In the genomic region with DNA sequence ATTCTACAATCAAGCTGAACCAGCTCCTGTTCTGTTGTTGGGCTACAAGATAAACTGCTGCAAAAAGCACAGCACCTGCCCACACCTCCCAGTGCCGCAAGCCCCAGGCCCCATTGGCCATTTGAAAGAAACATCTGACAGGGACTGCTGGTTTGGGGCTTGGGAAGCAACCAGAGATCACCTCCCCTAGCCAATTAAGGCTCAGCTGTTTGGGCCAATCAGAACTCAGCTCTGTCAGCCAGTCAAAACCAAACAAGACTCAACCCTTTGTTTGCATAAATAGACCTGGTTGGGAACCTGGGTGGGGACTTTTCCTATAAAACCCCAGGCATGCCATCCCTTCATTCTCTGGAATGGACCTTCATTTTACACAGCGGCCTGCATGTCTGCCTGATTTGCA, we compare ENCODE assay signal across 24 cellular contexts. TPM values are rescaled to one million over a fixed set of nuclear protein-coding genes. Genes with fewer than 3 reads are reported as not detected.
DNase-seq lines count a peak whose midpoint lies in the region; ATAC-seq, FAIRE-seq and TF ChIP-seq lines count a peak whose summit lies in the region.
"Had no signal": no experiment of that assay in that cellular context is flagged by ENCODE, and none has a peak within 500 bp of the region (broad histone marks: within the 10 kb centered on the region; RNA-seq: fewer than 3 reads in every experiment).

No MANE protein-coding gene starts in this region.

- DNase-seq in NCI-H2171 treated with DMSO at 0.1 percent for 48 hours (lab: John Stamatoyannopoulos, UW) (peak; percentile 12), NCI-H2171 (lab: John Stamatoyannopoulos, UW) (no peak), WTC11 (ENCODE audit: low spot score) (no peak), islet precursor cell (peak; percentile 68), neural progenitor cell (ENCODE audit: low spot score) (peak; percentile 5), GM12891 (ENCODE audit: insufficient read length, low spot score) (no peak)
- no peak for DNase-seq in stimulated activated naive CD4-positive, alpha-beta T cell (lab: John Stamatoyannopoulos, UW)
- no peak for DNase-seq in activated CD8-positive, alpha-beta memory T cell treated with anti-CD3 and anti-CD28 coated beads, Interleukin-2, amount 50 U/mL, for 4 hours
- DNase-seq: Calu3; CD4-positive, alpha-beta memory T cell; DMS79 treated with DMSO at 0.1 percent for 48 hours; GM23248; HCEC 1CT; IMR-90 had no signal

- POLR2A ChIA-PET in WTC11 (lab: Charles Lee) = no interaction called here

- CTCF ChIA-PET in WTC11 (lab: Charles Lee) = interaction anchor here (0.9 kb wide), 1 partner anchor 597 kb away, joined by 6 read pairs; no protein-coding TSS in a partner anchor

- H3K9me3 ChIP-seq in neural progenitor cell (ENCODE audit: low read depth) = no peaks in the 10 kb centered on the region
- H3K9me3 ChIP-seq: BLaER1 had no signal

- no peak overlapping the region for H3K4me2 ChIP-seq in neural progenitor cell
- H3K4me2 ChIP-seq: BLaER1 had no signal

- no peaks in the 10 kb centered on the region for H3K79me2 ChIP-seq in neural progenitor cell (ENCODE audit: low read depth)

- H3K27ac Mint-ChIP-seq in WTC11 = no peak overlapping the region
- no peak overlapping the region for H3K27ac Mint-ChIP-seq in neural progenitor cell
- H3K27ac Mint-ChIP-seq: CD14-positive monocyte; CD4-positive, alpha-beta memory T cell had no signal

- ATAC-seq in WTC11 = peak; percentile 75
- ATAC-seq: GM12878 had no signal

- no peak overlapping the region for H3K27ac ChIP-seq in neural progenitor cell
- H3K27ac ChIP-seq: 22Rv1, BLaER1, GM23248 had no signal

- H3K4me1 ChIP-seq in neural progenitor cell = no peaks in the 10 kb centered on the region

- H4K20me1 ChIP-seq in neural progenitor cell (ENCODE audit: low read depth) = no peaks in the 10 kb centered on the region
- H4K20me1 ChIP-seq: BLaER1 had no signal

- H3K4me1 Mint-ChIP-seq in WTC11 (peaks cover 4% of the 10 kb centered on the region; the same call in 1 of the 2 replicates), neural progenitor cell (no peaks in the 10 kb centered on the region)

- H3K4me3 ChIP-seq in neural progenitor cell = no peak overlapping the region
- H3K4me3 ChIP-seq: BLaER1, GM12878, GM23248 had no signal

- no peak for TF ChIP-seq CTCF in WTC11 (IDR thresholded peaks at IDR 0.05)
- no peak for TF ChIP-seq CTCF in neural progenitor cell (IDR thresholded peaks at IDR 0.05)

- FAIRE-seq in GM12891 (lab: Jason Lieb, UNC) = no peak
- FAIRE-seq: GM12878, GM18507, H54, HTR-8/SVneo had no signal

- H3K27me3 Mint-ChIP-seq in WTC11 (ENCODE audit: low read depth) (no peaks in the 10 kb centered on the region), neural progenitor cell (ENCODE audit: insufficient read depth, low read depth) (peaks cover 2% of the 10 kb centered on the region)

- H3K9ac ChIP-seq in neural progenitor cell = no peak overlapping the region
- H3K9ac ChIP-seq: BLaER1, GM23248 had no signal

- no peak overlapping the region for H3K4me3 Mint-ChIP-seq in WTC11
- no peak overlapping the region for H3K4me3 Mint-ChIP-seq in neural progenitor cell
- H3K4me3 Mint-ChIP-seq: CD14-positive monocyte; CD4-positive, alpha-beta memory T cell had no signal

- TF ChIP-seq POLR2A in GM12891 (IDR thresholded peaks at IDR 0.05; ENCODE audit: low read depth, low read length) = no peak

- H3K27me3 ChIP-seq in neural progenitor cell = no peaks in the 10 kb centered on the region
- H3K27me3 ChIP-seq: BLaER1 had no signal

- H3K36me3 Mint-ChIP-seq in WTC11 = no peaks in the 10 kb centered on the region
- no peaks in the 10 kb centered on the region for H3K36me3 Mint-ChIP-seq in neural progenitor cell
- H3K36me3 Mint-ChIP-seq: CD4-positive, alpha-beta memory T cell had no signal

- H3K36me3 ChIP-seq in neural progenitor cell = no peaks in the 10 kb centered on the region
- H3K36me3 ChIP-seq: BLaER1 had no signal

- H3F3A ChIP-seq in neural progenitor cell (ENCODE audit: low read depth) = no peaks in the 10 kb centered on the region

- H3K9me3 Mint-ChIP-seq in WTC11 (no peaks in the 10 kb centered on the region), neural progenitor cell (no peaks in the 10 kb centered on the region)
- H3K9me3 Mint-ChIP-seq: CD4-positive, alpha-beta memory T cell had no signal

- peak overlapping the region; percentile 22 for H2AFZ ChIP-seq in neural progenitor cell (replicated peaks)
- H2AFZ ChIP-seq: GM23248 had no signal

TF ChIP-seq in WTC11, 78 proteins besides CTCF, POLR2A, EP300 and RAD21:
- TF ChIP-seq NFE2L1 (CRISPR knock-in tag; IDR thresholded peaks at IDR 0.05) = no peak
- no peak for TF ChIP-seq ETV6 (CRISPR knock-in tag; IDR thresholded peaks at IDR 0.05)
- no peak for TF ChIP-seq FOXJ3 (CRISPR knock-in tag; IDR thresholded peaks at IDR 0.05; ENCODE audit: borderline replicate concordance)
- TF ChIP-seq FOXP1 (CRISPR knock-in tag; IDR thresholded peaks at IDR 0.05; ENCODE audit: borderline replicate concordance) = no peak

TF ChIP-seq in GM12891, 5 proteins besides CTCF, POLR2A, EP300 and RAD21:
- TF ChIP-seq TAF1 (IDR thresholded peaks at IDR 0.05; ENCODE audit: low read depth, low read length) (no peak), POU2F2 (IDR thresholded peaks at IDR 0.05; ENCODE audit: low read depth, low read length) (no peak), SPI1 (IDR thresholded peaks at IDR 0.05; ENCODE audit: low read depth, low read length) (no peak), POLR2AphosphoS5 (IDR thresholded peaks at IDR 0.05; ENCODE audit: low read depth, low read length) (no peak), PAX5 (IDR thresholded peaks at IDR 0.05; ENCODE audit: insufficient read depth, low read length, severe bottlenecking) (no peak)

RNA-seq across cellular contexts. Expression of a gene that starts 17.2 kb away (rescaled TPM):
- total RNA-seq in WTC11 (2021) (1.0 to 2.3 TPM (median 1.5 TPM) in 3 replicates), neural progenitor cell (ENCODE audit: low replicate concordance) (0.34 and 9.0 TPM in 2 replicates)
- 2.0 TPM for polyA plus RNA-seq in GM12891 (2012; ENCODE audit: low read depth, missing spikeins)
- total RNA-seq: A673; Calu3; CD4-positive, alpha-beta memory T cell; G401; GM23248; IMR-90 had no signal
- polyA plus RNA-seq: AG04450; CD4-positive, alpha-beta memory T cell; GM23248; IMR-90 had no signal

Comparison
In these comparisons a context has a peak if more than half of its experiments do, and no peak if none do; other contexts are left out.
1. DNase-seq: peak in NCI-H2171 treated with DMSO at 0.1 percent for 48 hours (single experiment), islet precursor cell (single experiment) and neural progenitor cell (single experiment); none in NCI-H2171 (single experiment), WTC11 (single experiment), GM12891 (single experiment), stimulated activated naive CD4-positive, alpha-beta T cell (0 of 6) and activated CD8-positive, alpha-beta memory T cell treated with anti-CD3 and anti-CD28 coated beads, Interleukin-2, amount 50 U/mL, for 4 hours (single experiment).